ENCODE assay signal across 15 cellular contexts in genomic region chr6:124970243-124970642, GRCh38. TPM values are rescaled to one million over a fixed set of nuclear protein-coding genes. Genes with fewer than 3 reads are reported as not detected.
A peak's percentile ranks its signal among the peaks of the same experiment; 100 is the strongest.
DNase-seq lines count a peak whose midpoint lies in the region; ATAC-seq and TF ChIP-seq lines count a peak whose summit lies in the region.
"Had no signal": no experiment of that assay in that cellular context is flagged by ENCODE, and none has a peak within 500 bp of the region (broad histone marks: within the 10 kb centered on the region; RNA-seq: fewer than 3 reads in every experiment).

No MANE protein-coding gene starts in this region.

- H3K4me3 ChIP-seq in GM23248 = no peak overlapping the region
- H3K4me3 ChIP-seq in mammary epithelial cell (replicated peaks in 1 of 3; ENCODE audit: insufficient read depth in 1 of 3, low read depth in 2 of 3, low read length in 3 of 3) = no peak overlapping the region

- H3K79me2 ChIP-seq in GM23248 (ENCODE audit: insufficient read depth) (peaks cover 99% of the 10 kb centered on the region), mammary epithelial cell (ENCODE audit: insufficient read depth, low read length) (peaks cover 96% of the 10 kb centered on the region)

- H3F3A ChIP-seq in GM23248 (ENCODE audit: insufficient read depth) = peaks cover 14% of the 10 kb centered on the region

- dilution Hi-C loops in mammary epithelial cell (cut with HindIII; ENCODE audit: low sequenced_read_pairs) = loop anchor here (25.0 kb wide), 1 partner anchor 142 kb away; no protein-coding TSS in a partner anchor

- H3K9me3 ChIP-seq in GM23248 (ENCODE audit: low read depth) (no peaks in the 10 kb centered on the region), mammary epithelial cell (replicated peaks; ENCODE audit: insufficient read depth, low read length) (no peaks in the 10 kb centered on the region)

- 32 to 35% methylated on average over 5 of the region's 5 CpGs for WGBS in GM23248 (ENCODE audit: low coverage in 1 of 2, low lambda C conversion rate in 2 of 2, missing lambda C conversion rate in 2 of 2), 2 experiments
- WGBS in mammary epithelial cell (ENCODE audit: low coverage, missing lambda C conversion rate) = 53% methylated on average over 5 of the region's 5 CpGs

- intact Hi-C loops in mammary epithelial cell (cut with micrococcal nuclease) (no loop called here), cardiac septum (cut with DNase I) (no loop called here)

- H3K9me2 ChIP-seq in GM23248 (ENCODE audit: insufficient read depth) = no peaks in the 10 kb centered on the region

- H2AFZ ChIP-seq in GM23248 (no peak overlapping the region), mammary epithelial cell (ENCODE audit: low read depth, low read length) (no peak overlapping the region)

- peak; percentile 25 for ATAC-seq in left lobe of liver
- ATAC-seq: SK-N-SH treated with all-trans-retinoic acid at 6 μM for 48 hours had no signal

- H3K4me1 ChIP-seq in GM23248 (ENCODE audit: insufficient read depth) (peaks cover 36% of the 10 kb centered on the region), mammary epithelial cell (ENCODE audit: insufficient read depth, low read length) (peaks cover 27% of the 10 kb centered on the region)

- CTCF ChIA-PET in mammary epithelial cell (lab: Charles Lee; ENCODE audit: low non-redundant PET) = no interaction called here

- no peaks in the 10 kb centered on the region for H4K20me1 ChIP-seq in GM23248 (ENCODE audit: insufficient read depth)
- peaks cover 2% of the 10 kb centered on the region for H4K20me1 ChIP-seq in mammary epithelial cell (ENCODE audit: insufficient read depth, low read length)

- no peaks in the 10 kb centered on the region for H3K27me3 ChIP-seq in GM23248 (replicated peaks; ENCODE audit: insufficient read depth)
- no peaks in the 10 kb centered on the region for H3K27me3 ChIP-seq in mammary epithelial cell (ENCODE audit: insufficient read depth, low read length)

- H3K4me2 ChIP-seq in GM23248 (ENCODE audit: unreplicated experiment) (peak overlapping the region; percentile 21), mammary epithelial cell (ENCODE audit: insufficient read depth, low read depth, low read length) (peak overlapping the region; percentile 23)
- H3K4me2 ChIP-seq: KMS-11 had no signal

- H3K27ac ChIP-seq in GM23248 (peak overlapping the region; percentile 21), mammary epithelial cell (ENCODE audit: insufficient read depth, low read depth, low read length) (no peak overlapping the region)
- H3K27ac ChIP-seq: KMS-11 had no signal

- DNase-seq in GM23248 (peak; percentile 89), mammary epithelial cell (peak; percentile 52), left lobe of liver (ENCODE audit: low spot score) (no peak), stromal cell of bone marrow (ENCODE audit: low read depth) (peak; percentile 50), OCI-M1 (lab: John Stamatoyannopoulos, UW) (no peak), cardiac septum (ENCODE audit: low spot score) (no peak), AML-193 (lab: John Stamatoyannopoulos, UW) (no peak)
- DNase-seq: C1 segment of cervical spinal cord, DMS79 treated with DMSO at 0.1 percent for 48 hours, GDM1, NCI-H2029 treated with DMSO at 0.1 percent for 48 hours, NCI-H510A, SHP77 had no signal

- H3K36me3 ChIP-seq in GM23248 (ENCODE audit: low read depth) (peaks cover 27% of the 10 kb centered on the region), mammary epithelial cell (ENCODE audit: insufficient read depth, low read length) (peaks cover 27% of the 10 kb centered on the region)

- in situ Hi-C loops in GM23248 (cut with MboI) (no loop called here), mammary epithelial cell (cut with MboI; ENCODE audit: low sequenced_read_pairs in 2 of 2) (no loop called here)

- BruUV-seq in mammary epithelial cell (replicated peaks; lab: Mats Ljungman, UMichigan) = no TSS peak

- TF ChIP-seq CTCF in mammary epithelial cell (conservative IDR thresholded peaks at IDR 0.05 in 1 of 2, IDR thresholded peaks at IDR 0.05 in 1 of 2; ENCODE audit: extremely low read depth in 1 of 2, insufficient read depth in 1 of 2, low read depth in 1 of 2, low read length in 2 of 2) = no peak

- H3K9ac ChIP-seq in GM23248 (peak overlapping the region; percentile 17; the same call in 1 of the 2 replicates), mammary epithelial cell (ENCODE audit: insufficient read depth, low read length) (no peak overlapping the region)
- H3K9ac ChIP-seq: KMS-11 had no signal

RNA-seq across cellular contexts. Expression of gene RNF217, which starts 8.0 kb away (rescaled TPM):
- 10.9 and 15.2 TPM in 2 replicates for total RNA-seq in GM23248 (2014; rRNA removed; shearing (Covaris generic))
- polyA plus RNA-seq in GM23248 (2016; fragmentation: Nextera tagmentation; extraction: Ambion mirVana) (3.2 and 3.3 TPM in 2 replicates), mammary epithelial cell (25.5 TPM)
- total RNA-seq in mammary epithelial cell (100 to 1,000 TPM in 1 of 2 donors, 10 to 100 TPM in 1; 53.9 to 103 TPM), left lobe of liver (25.0 TPM), cardiac septum (28.1 TPM)
- 54.8 TPM for polyA minus RNA-seq in mammary epithelial cell

Comparison
In these comparisons a context has a peak if more than half of its experiments do, and no peak if none do; other contexts are left out.
1. DNase-seq: peak in GM23248 (single experiment), mammary epithelial cell (single experiment) and stromal cell of bone marrow (single experiment); none in left lobe of liver (single experiment), OCI-M1 (single experiment), cardiac septum (single experiment) and AML-193 (0 of 2).